In genomic region chr12:69120331-69120730, GRCh38 we compare ENCODE assay signal across 30 cellular contexts.
"Had no signal": no experiment of that assay in that cellular context is flagged by ENCODE, and none has a peak within 500 bp of the region (broad histone marks: within the 10 kb centered on the region; RNA-seq: fewer than 3 reads in every experiment).

No MANE protein-coding gene starts in this region.

- DNase-seq: activated CD4-positive, alpha-beta memory T cell treated with anti-CD3 and anti-CD28 coated beads for 36 hours; activated CD4-positive, alpha-beta T cell treated with anti-CD3 and anti-CD28 coated beads for 36 hours; activated CD4-positive, alpha-beta T cell treated with anti-CD3 and anti-CD28 coated beads, Interleukin-2, amount 10 ng/mL, durations not matched to agents 24 days and 14 days; activated CD4-positive, CD25-positive, alpha-beta regulatory T cell; activated CD4-positive, CD25-positive, alpha-beta regulatory T cell treated with anti-CD3 and anti-CD28 coated beads, Interleukin-2, amount 50 U/mL, for 72 hours; activated CD8-positive, alpha-beta memory T cell treated with anti-CD3 and anti-CD28 coated beads, Interleukin-2, amount 10 ng/mL, durations not matched to agents 7 days and 5 days; activated CD8-positive, alpha-beta memory T cell treated with anti-CD3 and anti-CD28 coated beads, Interleukin-2, amount 50 U/mL, for 4 hours; activated CD8-positive, alpha-beta T cell treated with anti-CD3 and anti-CD28 coated beads, Interleukin-2, amount 10 ng/mL, durations not matched to agents 7 days and 5 days; activated effector memory CD4-positive, alpha-beta T cell treated with anti-CD3 and anti-CD28 coated beads, Interleukin-2, amount 50 U/mL, for 16 hours; activated naive CD4-positive, alpha-beta T cell treated with anti-CD3 and anti-CD28 coated beads, Interleukin-2, amount 10 ng/mL, durations not matched to agents 7 days and 5 days; activated naive CD8-positive, alpha-beta T cell treated with anti-CD3 and anti-CD28 coated beads, Interleukin-2, amount 10 ng/mL, durations not matched to agents 7 days and 5 days; activated T-cell treated with anti-CD3 and anti-CD28 coated beads, Interleukin-2, amount 50 U/mL, for 1 hour; activated T-cell treated with anti-CD3 and anti-CD28 coated beads, Interleukin-2, amount 50 U/mL, for 48 hours; brain microvascular endothelial cell; dorsolateral prefrontal cortex; effector memory CD4-positive, alpha-beta T cell; endodermal cell; erythroblast; foreskin keratinocyte; head of caudate nucleus; T-helper 2 cell had no signal

- H3K4me3 ChIP-seq: ascending aorta, coronary artery, dorsolateral prefrontal cortex, esophagus muscularis mucosa had no signal

- H3K9me3 Mint-ChIP-seq: activated CD4-positive, alpha-beta memory T cell treated with anti-CD3 and anti-CD28 coated beads for 36 hours; activated CD4-positive, alpha-beta T cell treated with anti-CD3 and anti-CD28 coated beads, Interleukin-2, amount 10 ng/mL, durations not matched to agents 24 days and 14 days; activated naive CD4-positive, alpha-beta T cell treated with anti-CD3 and anti-CD28 coated beads, Interleukin-2, amount 10 ng/mL, durations not matched to agents 7 days and 5 days; activated naive CD4-positive, alpha-beta T cell treated with anti-CD3 and anti-CD28 coated beads, Interleukin-2, amount 50 U/mL, for 72 hours; activated naive CD8-positive, alpha-beta T cell treated with anti-CD3 and anti-CD28 coated beads, Interleukin-2, amount 10 ng/mL, durations not matched to agents 7 days and 5 days; activated T-helper 1 cell treated with anti-CD3 and anti-CD28 coated beads, Interleukin-12 subunit alpha, Interleukin-12 subunit beta, Interleukin-2, Interleukin-4 antibody, amounts not matched to agents 30 ng/mL and 10 ng/mL and 1 ng/mL, durations not matched to agents 14 hours and 24 hours and 36 hours; activated T-helper 2 cell treated with anti-CD3 and anti-CD28 coated beads, Interferon-gamma antibody, Interleukin-2, Interleukin-4, amounts not matched to agents 10 μg/mL and 5 μg/mL and 100 μg/mL, durations not matched to agents 14 hours and 24 hours and 36 hours; central memory CD8-positive, alpha-beta T cell; endodermal cell had no signal

- ATAC-seq: activated CD4-positive, alpha-beta T cell treated with anti-CD3 and anti-CD28 coated beads for 36 hours; activated CD8-positive, alpha-beta memory T cell treated with anti-CD3 and anti-CD28 coated beads, Interleukin-2, amount 10 ng/mL, durations not matched to agents 7 days and 5 days; activated CD8-positive, alpha-beta T cell treated with anti-CD3 and anti-CD28 coated beads, Interleukin-2, amount 10 ng/mL, durations not matched to agents 7 days and 5 days; activated naive CD4-positive, alpha-beta T cell treated with anti-CD3 and anti-CD28 coated beads, Interleukin-2, amount 50 U/mL, for 72 hours; foreskin keratinocyte had no signal

- H3K4me3 Mint-ChIP-seq: activated CD4-positive, alpha-beta memory T cell treated with anti-CD3 and anti-CD28 coated beads for 36 hours; activated CD4-positive, alpha-beta T cell treated with anti-CD3 and anti-CD28 coated beads for 36 hours; activated CD4-positive, alpha-beta T cell treated with anti-CD3 and anti-CD28 coated beads, Interleukin-2, amount 10 ng/mL, durations not matched to agents 24 days and 14 days; activated CD8-positive, alpha-beta memory T cell treated with anti-CD3 and anti-CD28 coated beads, Interleukin-2, amount 10 ng/mL, durations not matched to agents 7 days and 5 days; activated CD8-positive, alpha-beta T cell treated with anti-CD3 and anti-CD28 coated beads, Interleukin-2, amount 10 ng/mL, durations not matched to agents 7 days and 5 days; activated naive CD4-positive, alpha-beta T cell treated with anti-CD3 and anti-CD28 coated beads, Interleukin-2, amount 10 ng/mL, durations not matched to agents 7 days and 5 days; activated naive CD8-positive, alpha-beta T cell treated with anti-CD3 and anti-CD28 coated beads, Interleukin-2, amount 10 ng/mL, durations not matched to agents 7 days and 5 days; activated T-helper 1 cell treated with anti-CD3 and anti-CD28 coated beads, Interleukin-12 subunit alpha, Interleukin-12 subunit beta, Interleukin-2, Interleukin-4 antibody, amounts not matched to agents 30 ng/mL and 10 ng/mL and 1 ng/mL, durations not matched to agents 14 hours and 24 hours and 36 hours; central memory CD8-positive, alpha-beta T cell; dendritic cell treated with granulocyte-macrophage colony-stimulating factor and Interleukin-4, amounts not matched to agents 40 ng/mL and 50 ng/mL, for 4 days; endodermal cell had no signal

- H3K4me1 ChIP-seq: ascending aorta, esophagus muscularis mucosa, foreskin keratinocyte had no signal

- H3K27ac ChIP-seq: ascending aorta, brain microvascular endothelial cell, coronary artery, dorsolateral prefrontal cortex, foreskin keratinocyte had no signal

- H3K36me3 ChIP-seq: ascending aorta, brain microvascular endothelial cell, esophagus muscularis mucosa had no signal

- H3K4me1 Mint-ChIP-seq: activated CD4-positive, alpha-beta T cell treated with anti-CD3 and anti-CD28 coated beads for 36 hours; activated CD4-positive, alpha-beta T cell treated with anti-CD3 and anti-CD28 coated beads, Interleukin-2, amount 10 ng/mL, durations not matched to agents 24 days and 14 days; activated CD8-positive, alpha-beta memory T cell treated with anti-CD3 and anti-CD28 coated beads, Interleukin-2, amount 10 ng/mL, durations not matched to agents 7 days and 5 days; activated naive CD4-positive, alpha-beta T cell treated with anti-CD3 and anti-CD28 coated beads, Interleukin-2, amount 10 ng/mL, durations not matched to agents 7 days and 5 days; activated naive CD8-positive, alpha-beta T cell treated with anti-CD3 and anti-CD28 coated beads, Interleukin-2, amount 10 ng/mL, durations not matched to agents 7 days and 5 days; central memory CD8-positive, alpha-beta T cell had no signal

- FAIRE-seq: bronchial epithelial cell had no signal

- H3K27me3 Mint-ChIP-seq: activated CD4-positive, alpha-beta memory T cell treated with anti-CD3 and anti-CD28 coated beads for 36 hours; activated CD4-positive, alpha-beta T cell treated with anti-CD3 and anti-CD28 coated beads for 36 hours; activated CD4-positive, alpha-beta T cell treated with anti-CD3 and anti-CD28 coated beads, Interleukin-2, amount 10 ng/mL, durations not matched to agents 24 days and 14 days; activated naive CD8-positive, alpha-beta T cell treated with anti-CD3 and anti-CD28 coated beads, Interleukin-2, amount 10 ng/mL, durations not matched to agents 7 days and 5 days; dendritic cell treated with granulocyte-macrophage colony-stimulating factor and Interleukin-4, amounts not matched to agents 40 ng/mL and 50 ng/mL, for 4 days had no signal

- H3K36me3 Mint-ChIP-seq: activated CD4-positive, alpha-beta memory T cell treated with anti-CD3 and anti-CD28 coated beads for 36 hours; activated CD8-positive, alpha-beta memory T cell treated with anti-CD3 and anti-CD28 coated beads, Interleukin-2, amount 10 ng/mL, durations not matched to agents 7 days and 5 days; activated naive CD4-positive, alpha-beta T cell treated with anti-CD3 and anti-CD28 coated beads, Interleukin-2, amount 10 ng/mL, durations not matched to agents 7 days and 5 days; activated naive CD4-positive, alpha-beta T cell treated with anti-CD3 and anti-CD28 coated beads, Interleukin-2, amount 50 U/mL, for 72 hours; activated naive CD8-positive, alpha-beta T cell treated with anti-CD3 and anti-CD28 coated beads, Interleukin-2, amount 10 ng/mL, durations not matched to agents 7 days and 5 days had no signal

- H3K27ac Mint-ChIP-seq: activated CD4-positive, alpha-beta memory T cell treated with anti-CD3 and anti-CD28 coated beads for 36 hours; activated CD4-positive, alpha-beta T cell treated with anti-CD3 and anti-CD28 coated beads for 36 hours; activated CD4-positive, alpha-beta T cell treated with anti-CD3 and anti-CD28 coated beads, Interleukin-2, amount 10 ng/mL, durations not matched to agents 24 days and 14 days; activated CD8-positive, alpha-beta memory T cell treated with anti-CD3 and anti-CD28 coated beads, Interleukin-2, amount 10 ng/mL, durations not matched to agents 7 days and 5 days; activated CD8-positive, alpha-beta T cell treated with anti-CD3 and anti-CD28 coated beads, Interleukin-2, amount 10 ng/mL, durations not matched to agents 7 days and 5 days; activated naive CD4-positive, alpha-beta T cell treated with anti-CD3 and anti-CD28 coated beads, Interleukin-2, amount 10 ng/mL, durations not matched to agents 7 days and 5 days; activated naive CD4-positive, alpha-beta T cell treated with anti-CD3 and anti-CD28 coated beads, Interleukin-2, amount 50 U/mL, for 72 hours; activated naive CD8-positive, alpha-beta T cell treated with anti-CD3 and anti-CD28 coated beads, Interleukin-2, amount 10 ng/mL, durations not matched to agents 7 days and 5 days; activated T-helper 1 cell treated with anti-CD3 and anti-CD28 coated beads, Interleukin-12 subunit alpha, Interleukin-12 subunit beta, Interleukin-2, Interleukin-4 antibody, amounts not matched to agents 30 ng/mL and 10 ng/mL and 1 ng/mL, durations not matched to agents 14 hours and 24 hours and 36 hours; activated T-helper 2 cell treated with anti-CD3 and anti-CD28 coated beads, Interferon-gamma antibody, Interleukin-2, Interleukin-4, amounts not matched to agents 10 μg/mL and 5 μg/mL and 100 μg/mL, durations not matched to agents 14 hours and 24 hours and 36 hours; dendritic cell treated with granulocyte-macrophage colony-stimulating factor and Interleukin-4, amounts not matched to agents 40 ng/mL and 50 ng/mL, for 4 days; endodermal cell had no signal

- H3K27me3 ChIP-seq: ascending aorta, brain microvascular endothelial cell, dorsolateral prefrontal cortex, esophagus muscularis mucosa had no signal

- H3K9me3 ChIP-seq: ascending aorta, esophagus muscularis mucosa had no signal
